Comparison of ENCODE assay signal across 15 cellular contexts in genomic region chr9:21336467-21336866, GRCh38. TPM values are rescaled to one million over a fixed set of nuclear protein-coding genes. Genes with fewer than 3 reads are reported as not detected.
DNase-seq lines count a peak whose midpoint lies in the region; TF ChIP-seq lines count a peak whose summit lies in the region.
"Had no signal": no experiment of that assay in that cellular context is flagged by ENCODE, and none has a peak within 500 bp of the region (broad histone marks: within the 10 kb centered on the region; RNA-seq: fewer than 3 reads in every experiment).

No MANE protein-coding gene starts in this region.

- H3K27ac Mint-ChIP-seq in T-helper 1 cell treated with Interleukin-12 subunit alpha and Interleukin-12 subunit beta and Interleukin-4 antibody, amounts not matched to agents 30 μg/mL and 1 μg/mL, for 36 hours: peak overlapping the region; percentile 64
- peak overlapping the region; percentile 7 to 91 (median 85) for H3K27ac Mint-ChIP-seq in IgD-negative memory B cell
- peak overlapping the region; percentile 83 for H3K27ac Mint-ChIP-seq in activated naive CD8-positive, alpha-beta T cell
- H3K27ac Mint-ChIP-seq in neural progenitor cell: no peak overlapping the region

- H3K4me2 ChIP-seq in neural progenitor cell: no peak overlapping the region

- POLR2A ChIA-PET in HEK293T (lab: Yijun Ruan, JAX): no interaction called here

- TF ChIP-seq CTCF in neural progenitor cell (IDR thresholded peaks at IDR 0.05): peak; percentile 3

- H3K27me3 ChIP-seq in neural progenitor cell: no peaks in the 10 kb centered on the region
- H3K27me3 ChIP-seq: SJSA1 had no signal

- peaks cover 37% of the 10 kb centered on the region for H3K79me2 ChIP-seq in neural progenitor cell (ENCODE audit: low read depth)

- H3K27me3 Mint-ChIP-seq in T-helper 1 cell treated with Interleukin-12 subunit alpha and Interleukin-12 subunit beta and Interleukin-4 antibody, amounts not matched to agents 30 μg/mL and 1 μg/mL, for 36 hours (ENCODE audit: low read depth): peaks cover 18% of the 10 kb centered on the region
- peaks cover 6% of the 10 kb centered on the region for H3K27me3 Mint-ChIP-seq in IgD-negative memory B cell
- no peaks in the 10 kb centered on the region for H3K27me3 Mint-ChIP-seq in activated naive CD8-positive, alpha-beta T cell
- no peaks in the 10 kb centered on the region for H3K27me3 Mint-ChIP-seq in neural progenitor cell (ENCODE audit: insufficient read depth, low read depth)

- H3K4me1 Mint-ChIP-seq in T-helper 1 cell treated with Interleukin-12 subunit alpha and Interleukin-12 subunit beta and Interleukin-4 antibody, amounts not matched to agents 30 μg/mL and 1 μg/mL, for 36 hours (ENCODE audit: low read depth): peaks cover 29% of the 10 kb centered on the region
- H3K4me1 Mint-ChIP-seq in IgD-negative memory B cell (peaks cover 31 to 41% (median 33%) of the 10 kb centered on the region in 3 donors), neural progenitor cell (peaks cover 34% of the 10 kb centered on the region)
- H3K4me1 Mint-ChIP-seq in activated naive CD8-positive, alpha-beta T cell (ENCODE audit: low read depth): peaks cover 44% of the 10 kb centered on the region

- no peak overlapping the region for H3K9ac ChIP-seq in neural progenitor cell

- CTCF ChIA-PET in HEK293T (lab: Yijun Ruan, JAX): no interaction called here

- DNase-seq in T-helper 1 cell (no peak), neural progenitor cell (ENCODE audit: low spot score) (no peak), HEK293T (ENCODE audit: extremely low spot score) (no peak), SKM-1 treated with dmso at 0.1 percent for 144 hours (lab: John Stamatoyannopoulos, UW; ENCODE audit: unreplicated experiment) (no peak)
- DNase-seq in activated CD4-positive, alpha-beta T cell treated with anti-CD3 and anti-CD28 coated beads, Interleukin-2, amount 50 U/mL, for 48 hours: no peak
- DNase-seq: activated CD4-positive, CD25-positive, alpha-beta regulatory T cell; activated naive CD4-positive, alpha-beta T cell treated with anti-CD3 and anti-CD28 coated beads, Interleukin-2, amount 50 U/mL, for 16 hours; cortex of kidney; EL; foreskin fibroblast had no signal

- no peak overlapping the region for H3K27ac ChIP-seq in neural progenitor cell
- H3K27ac ChIP-seq: SJSA1 had no signal

- peaks cover 22% of the 10 kb centered on the region for H3K36me3 Mint-ChIP-seq in T-helper 1 cell treated with Interleukin-12 subunit alpha and Interleukin-12 subunit beta and Interleukin-4 antibody, amounts not matched to agents 30 μg/mL and 1 μg/mL, for 36 hours (ENCODE audit: low read depth)
- no peaks in the 10 kb centered on the region for H3K36me3 Mint-ChIP-seq in IgD-negative memory B cell
- H3K36me3 Mint-ChIP-seq in activated naive CD8-positive, alpha-beta T cell: peaks cover 17% of the 10 kb centered on the region
- peaks cover 15% of the 10 kb centered on the region for H3K36me3 Mint-ChIP-seq in neural progenitor cell

- H3F3A ChIP-seq in neural progenitor cell (ENCODE audit: low read depth): no peaks in the 10 kb centered on the region

- peaks cover 11% of the 10 kb centered on the region for H3K4me1 ChIP-seq in neural progenitor cell

- peak overlapping the region; percentile 44 for H2AFZ ChIP-seq in neural progenitor cell (replicated peaks)

- H3K36me3 ChIP-seq in neural progenitor cell: no peaks in the 10 kb centered on the region

- H4K20me1 ChIP-seq in neural progenitor cell (ENCODE audit: low read depth): peaks cover 21% of the 10 kb centered on the region

- H3K9me3 ChIP-seq in neural progenitor cell (ENCODE audit: low read depth): no peaks in the 10 kb centered on the region
- H3K9me3 ChIP-seq: SJSA1 had no signal

- no peak overlapping the region for H3K4me3 ChIP-seq in neural progenitor cell
- H3K4me3 ChIP-seq: SJSA1 had no signal

- no peaks in the 10 kb centered on the region for H3K9me3 Mint-ChIP-seq in T-helper 1 cell treated with Interleukin-12 subunit alpha and Interleukin-12 subunit beta and Interleukin-4 antibody, amounts not matched to agents 30 μg/mL and 1 μg/mL, for 36 hours
- H3K9me3 Mint-ChIP-seq in IgD-negative memory B cell (no peaks in the 10 kb centered on the region), neural progenitor cell (no peaks in the 10 kb centered on the region)
- H3K9me3 Mint-ChIP-seq in activated naive CD8-positive, alpha-beta T cell (ENCODE audit: low read depth): no peaks in the 10 kb centered on the region

- H3K4me3 Mint-ChIP-seq in T-helper 1 cell treated with Interleukin-12 subunit alpha and Interleukin-12 subunit beta and Interleukin-4 antibody, amounts not matched to agents 30 μg/mL and 1 μg/mL, for 36 hours: peak overlapping the region; percentile 75
- H3K4me3 Mint-ChIP-seq in IgD-negative memory B cell (peak overlapping the region in 3 of 4 donors; percentile 65 to 98 (median 97)), neural progenitor cell (no peak overlapping the region)
- H3K4me3 Mint-ChIP-seq in activated naive CD8-positive, alpha-beta T cell: peak overlapping the region; percentile 96

TF ChIP-seq in HEK293T, 16 proteins besides CTCF, POLR2A, EP300 and RAD21:
- TF ChIP-seq LEF1 (IDR thresholded peaks at IDR 0.05; ENCODE audit: borderline replicate concordance) (no peak), NFRKB (IDR thresholded peaks at IDR 0.05) (no peak)

RNA-seq across cellular contexts. Expression of gene KLHL9, which starts 1.3 kb away (rescaled TPM):
- polyA plus RNA-seq in IgD-negative memory B cell: 8.4 TPM
- 33.5 and 42.0 TPM in 2 replicates for total RNA-seq in neural progenitor cell (ENCODE audit: low replicate concordance)

RNA-seq across cellular contexts. Expression of gene IFNA6, which starts 14.2 kb away (rescaled TPM):
- not detected for polyA plus RNA-seq in IgD-negative memory B cell
- total RNA-seq in neural progenitor cell (ENCODE audit: low replicate concordance): not detected in 2 replicates
- total RNA-seq: NCI-H460, SJSA1 had no signal

RNA-seq across cellular contexts. Expression of gene IFNA5, which starts 31.4 kb away (rescaled TPM):
- not detected for polyA plus RNA-seq in IgD-negative memory B cell
- total RNA-seq in neural progenitor cell (ENCODE audit: low replicate concordance): 0.21 TPM in 1 of 2 replicates, not detected in the other
- total RNA-seq: NCI-H460, SJSA1 had no signal

RNA-seq across cellular contexts. Expression of gene IFNA13, which starts 31.4 kb away (rescaled TPM):
- not detected for polyA plus RNA-seq in IgD-negative memory B cell
- not detected in 2 replicates for total RNA-seq in neural progenitor cell (ENCODE audit: low replicate concordance)
- total RNA-seq: NCI-H460, SJSA1 had no signal

RNA-seq across cellular contexts. Expression of gene IFNA2, which starts 48.7 kb away (rescaled TPM):
- polyA plus RNA-seq in IgD-negative memory B cell: not detected
- not detected in 2 replicates for total RNA-seq in neural progenitor cell (ENCODE audit: low replicate concordance)
- total RNA-seq: NCI-H460, SJSA1 had no signal
